In the genomic region with DNA sequence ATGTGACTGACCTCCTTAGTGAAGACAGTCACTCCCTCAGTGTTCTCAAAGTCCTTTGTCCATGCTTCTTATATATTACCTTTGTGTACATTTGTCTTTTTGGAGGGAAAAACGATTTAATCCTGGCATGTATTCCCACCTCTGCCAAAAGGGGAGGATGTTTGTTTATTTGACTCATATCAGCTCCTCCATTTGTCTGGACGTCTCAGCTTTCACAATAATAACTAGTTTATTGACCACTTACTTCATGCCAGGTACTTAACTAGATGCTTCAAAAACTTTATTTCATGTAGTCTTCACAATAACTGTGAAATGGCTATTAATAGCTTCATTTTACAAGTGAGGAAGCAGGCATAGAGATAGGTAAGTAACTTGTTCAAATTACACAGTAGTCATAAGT, we compare ENCODE assay signal across 32 cellular contexts.
"Had no signal": no experiment of that assay in that cellular context is flagged by ENCODE, and none has a peak within 500 bp of the region (broad histone marks: within the 10 kb centered on the region; RNA-seq: fewer than 3 reads in every experiment).

No MANE protein-coding gene starts in this region.

- H3K27ac ChIP-seq: adrenal gland, body of pancreas, colonic mucosa, epithelial cell of prostate, esophagus squamous epithelium, gastroesophageal sphincter, hepatocyte, WERI-Rb-1 had no signal

- H3K27me3 Mint-ChIP-seq: activated B cell treated with CpG ODN at 0.5 μM for 24 hours; activated CD8-positive, alpha-beta T cell treated with anti-CD3 and anti-CD28 coated beads for 36 hours; activated naive CD4-positive, alpha-beta T cell treated with anti-CD3 and anti-CD28 coated beads, Interleukin-2, amount 50 U/mL, for 24 hours; activated naive CD8-positive, alpha-beta T cell treated with anti-CD3 and anti-CD28 coated beads for 36 hours; activated naive CD8-positive, alpha-beta T cell treated with anti-CD3 and anti-CD28 coated beads, Interleukin-2, amount 50 U/mL, for 24 hours; activated T-helper 17 cell treated with anti-CD3 and anti-CD28 coated beads, Interleukin-2, amount 50 U/mL, for 72 hours; T-helper 17 cell had no signal

- H3K9me3 ChIP-seq: adrenal gland, body of pancreas, colonic mucosa, esophagus squamous epithelium, gastroesophageal sphincter had no signal

- DNase-seq: activated B cell treated with CpG ODN at 0.5 μM for 24 hours; activated CD4-positive, alpha-beta T cell treated with anti-CD3 and anti-CD28 coated beads for 48 hours; activated CD4-positive, alpha-beta T cell treated with anti-CD3 and anti-CD28 coated beads, Interleukin-2, amount 50 U/mL, for 1 hour; activated CD4-positive, alpha-beta T cell treated with anti-CD3 and anti-CD28 coated beads, Interleukin-2, amount 50 U/mL, for 48 hours; activated CD8-positive, alpha-beta memory T cell treated with anti-CD3 and anti-CD28 coated beads for 24 hours; activated CD8-positive, alpha-beta T cell treated with anti-CD3 and anti-CD28 coated beads for 36 hours; activated effector memory CD4-positive, alpha-beta T cell treated with anti-CD3 and anti-CD28 coated beads, Interleukin-2, amount 50 U/mL, for 16 hours; activated naive CD4-positive, alpha-beta T cell treated with anti-CD3 and anti-CD28 coated beads for 36 hours; activated naive CD8-positive, alpha-beta T cell treated with anti-CD3 and anti-CD28 coated beads for 36 hours; activated naive CD8-positive, alpha-beta T cell treated with anti-CD3 and anti-CD28 coated beads, Interleukin-2, amount 50 U/mL, for 24 hours; activated T-cell treated with anti-CD3 and anti-CD28 coated beads, Interleukin-2, amount 50 U/mL, for 4 hours; adrenal gland; amygdala; aorta; body of pancreas; central memory CD4-positive, alpha-beta T cell; cerebellar nuclear complex; colonic mucosa; effector CD8-positive, alpha-beta T cell; esophagus squamous epithelium; foreskin melanocyte; head of caudate nucleus; T-helper 17 cell; T1000; WERI-Rb-1 had no signal

- H3K4me3 Mint-ChIP-seq: activated B cell treated with CpG ODN at 0.5 μM for 24 hours; activated CD8-positive, alpha-beta T cell treated with anti-CD3 and anti-CD28 coated beads for 36 hours; activated naive CD4-positive, alpha-beta T cell treated with anti-CD3 and anti-CD28 coated beads for 36 hours; activated naive CD4-positive, alpha-beta T cell treated with anti-CD3 and anti-CD28 coated beads, Interleukin-2, amount 50 U/mL, for 24 hours; activated naive CD8-positive, alpha-beta T cell treated with anti-CD3 and anti-CD28 coated beads for 36 hours; activated naive CD8-positive, alpha-beta T cell treated with anti-CD3 and anti-CD28 coated beads, Interleukin-2, amount 50 U/mL, for 24 hours; activated T-cell treated with anti-CD3 and anti-CD28 coated beads, Interleukin-2, amount 50 U/mL, for 4 hours; activated T-helper 17 cell treated with anti-CD3 and anti-CD28 coated beads, Interleukin-2, amount 50 U/mL, for 72 hours; T-helper 17 cell; T-helper 2 cell treated with Interferon-gamma antibody and Interleukin-4, amounts not matched to agents 5 μg/mL and 100 μg/mL, for 36 hours had no signal

- H3K9me3 Mint-ChIP-seq: activated B cell treated with CpG ODN at 0.5 μM for 24 hours; activated CD8-positive, alpha-beta T cell treated with anti-CD3 and anti-CD28 coated beads for 36 hours; activated naive CD4-positive, alpha-beta T cell treated with anti-CD3 and anti-CD28 coated beads for 36 hours; activated naive CD4-positive, alpha-beta T cell treated with anti-CD3 and anti-CD28 coated beads, Interleukin-2, amount 50 U/mL, for 24 hours; activated naive CD8-positive, alpha-beta T cell treated with anti-CD3 and anti-CD28 coated beads for 36 hours; activated naive CD8-positive, alpha-beta T cell treated with anti-CD3 and anti-CD28 coated beads, Interleukin-2, amount 50 U/mL, for 24 hours; activated T-cell treated with anti-CD3 and anti-CD28 coated beads, Interleukin-2, amount 50 U/mL, for 4 hours; activated T-helper 17 cell treated with anti-CD3 and anti-CD28 coated beads, Interleukin-2, amount 50 U/mL, for 72 hours; T-helper 2 cell treated with Interferon-gamma antibody and Interleukin-4, amounts not matched to agents 5 μg/mL and 100 μg/mL, for 36 hours had no signal

- H3K27ac Mint-ChIP-seq: activated CD8-positive, alpha-beta T cell treated with anti-CD3 and anti-CD28 coated beads for 36 hours; activated naive CD4-positive, alpha-beta T cell treated with anti-CD3 and anti-CD28 coated beads for 36 hours; activated naive CD4-positive, alpha-beta T cell treated with anti-CD3 and anti-CD28 coated beads, Interleukin-2, amount 50 U/mL, for 24 hours; activated naive CD8-positive, alpha-beta T cell treated with anti-CD3 and anti-CD28 coated beads for 36 hours; activated naive CD8-positive, alpha-beta T cell treated with anti-CD3 and anti-CD28 coated beads, Interleukin-2, amount 50 U/mL, for 24 hours; activated T-helper 17 cell treated with anti-CD3 and anti-CD28 coated beads, Interleukin-2, amount 50 U/mL, for 72 hours; T-helper 17 cell; T-helper 2 cell treated with Interferon-gamma antibody and Interleukin-4, amounts not matched to agents 5 μg/mL and 100 μg/mL, for 36 hours had no signal

- H3K36me3 ChIP-seq: adrenal gland, colonic mucosa, esophagus squamous epithelium, gastroesophageal sphincter, WERI-Rb-1 had no signal

- H3K27me3 ChIP-seq: adrenal gland, body of pancreas, colonic mucosa, esophagus squamous epithelium, gastroesophageal sphincter, hepatocyte had no signal

- H3K4me1 ChIP-seq: colonic mucosa had no signal

- H3K4me3 ChIP-seq: adrenal gland, body of pancreas, colonic mucosa, esophagus squamous epithelium, gastroesophageal sphincter, hepatocyte had no signal

- ATAC-seq: activated CD4-positive, CD25-positive, alpha-beta regulatory T cell treated with anti-CD3 and anti-CD28 coated beads, Interleukin-2, amount 50 U/mL, for 24 hours; activated CD8-positive, alpha-beta T cell treated with anti-CD3 and anti-CD28 coated beads for 36 hours; activated naive CD8-positive, alpha-beta T cell treated with anti-CD3 and anti-CD28 coated beads, Interleukin-2, amount 50 U/mL, for 24 hours; activated T-cell treated with anti-CD3 and anti-CD28 coated beads, Interleukin-2, amount 50 U/mL, for 4 hours; activated T-helper 17 cell treated with anti-CD3 and anti-CD28 coated beads, Interleukin-2, amount 50 U/mL, for 72 hours; body of pancreas; gastroesophageal sphincter; T-helper 17 cell had no signal
